Comparison of ENCODE assay signal across 1 cellular context in genomic region chr2:229922449-229923386, GRCh38.
A peak's percentile ranks its signal among the peaks of the same experiment; 100 is the strongest.
TF ChIP-seq lines count a peak whose summit lies in the region.

Gene FBXO36, plus strand, starts transcription at chr2:229922503. Its CDS starts 11 bp downstream, at chr2:229922514.

TF ChIP-seq in H1, 55 proteins besides CTCF, POLR2A, EP300 and RAD21 (continued from another document):
- TF ChIP-seq HDAC2 (IDR thresholded peaks at IDR 0.05; ENCODE audit: borderline replicate concordance in 1 of 2, low read depth in 2 of 2, low read length in 2 of 2) (peak in 1 of 2 experiments; percentile 98; a peak in 2 of 4 replicates), KDM1A (IDR thresholded peaks at IDR 0.05; ENCODE audit: borderline replicate concordance, low read length) (no peak), ASH2L (IDR thresholded peaks at IDR 0.05; ENCODE audit: low read length) (peak; percentile 73), SAP30 (IDR thresholded peaks at IDR 0.05; ENCODE audit: insufficient read depth, insufficient replicate concordance, low read length) (peak; percentile 80), RXRA (IDR thresholded peaks at IDR 0.05; ENCODE audit: insufficient read depth, low read depth, low read length) (no peak), NANOG (IDR thresholded peaks at IDR 0.05; ENCODE audit: insufficient read depth, low read depth, low read length, poor library complexity, severe bottlenecking) (no peak), HDAC6 (IDR thresholded peaks at IDR 0.05; ENCODE audit: low read depth, low read length) (no peak), SP4 (IDR thresholded peaks at IDR 0.05; ENCODE audit: low read length) (no peak), KDM4A (IDR thresholded peaks at IDR 0.05; ENCODE audit: low read depth, low read length, severe bottlenecking) (no peak), MAX (IDR thresholded peaks at IDR 0.05) (peak; percentile 90), TEAD4 (IDR thresholded peaks at IDR 0.05; ENCODE audit: low read depth, low read length) (no peak), TCF12 (IDR thresholded peaks at IDR 0.05; ENCODE audit: low read depth, low read length) (no peak), USF2 (IDR thresholded peaks at IDR 0.05; ENCODE audit: low read length) (no peak), SP2 (IDR thresholded peaks at IDR 0.05; ENCODE audit: low read length) (no peak), SP1 (IDR thresholded peaks at IDR 0.05; ENCODE audit: low read depth, low read length) (no peak), PHF8 (conservative IDR thresholded peaks at IDR 0.05; ENCODE audit: low read depth, low read length) (peak; percentile 15; the same call in 1 of the 2 replicates), SUZ12 (IDR thresholded peaks at IDR 0.05; ENCODE audit: low read length) (no peak), CHD1 (IDR thresholded peaks at IDR 0.05; ENCODE audit: low read depth, low read length) (no peak), JUND (IDR thresholded peaks at IDR 0.05; ENCODE audit: low read length) (no peak), ATF2 (IDR thresholded peaks at IDR 0.05; ENCODE audit: low read length) (0 out of 2 replicates have a peak, but pooled peaks have one; percentile 10), NRF1 (IDR thresholded peaks at IDR 0.05; ENCODE audit: low read depth, low read length) (no peak), RBBP5 (IDR thresholded peaks at IDR 0.05; ENCODE audit: borderline replicate concordance, low read depth, low read length) (peak; percentile 88; the same call in 1 of the 2 replicates)
- TF ChIP-seq, protein P1, sequence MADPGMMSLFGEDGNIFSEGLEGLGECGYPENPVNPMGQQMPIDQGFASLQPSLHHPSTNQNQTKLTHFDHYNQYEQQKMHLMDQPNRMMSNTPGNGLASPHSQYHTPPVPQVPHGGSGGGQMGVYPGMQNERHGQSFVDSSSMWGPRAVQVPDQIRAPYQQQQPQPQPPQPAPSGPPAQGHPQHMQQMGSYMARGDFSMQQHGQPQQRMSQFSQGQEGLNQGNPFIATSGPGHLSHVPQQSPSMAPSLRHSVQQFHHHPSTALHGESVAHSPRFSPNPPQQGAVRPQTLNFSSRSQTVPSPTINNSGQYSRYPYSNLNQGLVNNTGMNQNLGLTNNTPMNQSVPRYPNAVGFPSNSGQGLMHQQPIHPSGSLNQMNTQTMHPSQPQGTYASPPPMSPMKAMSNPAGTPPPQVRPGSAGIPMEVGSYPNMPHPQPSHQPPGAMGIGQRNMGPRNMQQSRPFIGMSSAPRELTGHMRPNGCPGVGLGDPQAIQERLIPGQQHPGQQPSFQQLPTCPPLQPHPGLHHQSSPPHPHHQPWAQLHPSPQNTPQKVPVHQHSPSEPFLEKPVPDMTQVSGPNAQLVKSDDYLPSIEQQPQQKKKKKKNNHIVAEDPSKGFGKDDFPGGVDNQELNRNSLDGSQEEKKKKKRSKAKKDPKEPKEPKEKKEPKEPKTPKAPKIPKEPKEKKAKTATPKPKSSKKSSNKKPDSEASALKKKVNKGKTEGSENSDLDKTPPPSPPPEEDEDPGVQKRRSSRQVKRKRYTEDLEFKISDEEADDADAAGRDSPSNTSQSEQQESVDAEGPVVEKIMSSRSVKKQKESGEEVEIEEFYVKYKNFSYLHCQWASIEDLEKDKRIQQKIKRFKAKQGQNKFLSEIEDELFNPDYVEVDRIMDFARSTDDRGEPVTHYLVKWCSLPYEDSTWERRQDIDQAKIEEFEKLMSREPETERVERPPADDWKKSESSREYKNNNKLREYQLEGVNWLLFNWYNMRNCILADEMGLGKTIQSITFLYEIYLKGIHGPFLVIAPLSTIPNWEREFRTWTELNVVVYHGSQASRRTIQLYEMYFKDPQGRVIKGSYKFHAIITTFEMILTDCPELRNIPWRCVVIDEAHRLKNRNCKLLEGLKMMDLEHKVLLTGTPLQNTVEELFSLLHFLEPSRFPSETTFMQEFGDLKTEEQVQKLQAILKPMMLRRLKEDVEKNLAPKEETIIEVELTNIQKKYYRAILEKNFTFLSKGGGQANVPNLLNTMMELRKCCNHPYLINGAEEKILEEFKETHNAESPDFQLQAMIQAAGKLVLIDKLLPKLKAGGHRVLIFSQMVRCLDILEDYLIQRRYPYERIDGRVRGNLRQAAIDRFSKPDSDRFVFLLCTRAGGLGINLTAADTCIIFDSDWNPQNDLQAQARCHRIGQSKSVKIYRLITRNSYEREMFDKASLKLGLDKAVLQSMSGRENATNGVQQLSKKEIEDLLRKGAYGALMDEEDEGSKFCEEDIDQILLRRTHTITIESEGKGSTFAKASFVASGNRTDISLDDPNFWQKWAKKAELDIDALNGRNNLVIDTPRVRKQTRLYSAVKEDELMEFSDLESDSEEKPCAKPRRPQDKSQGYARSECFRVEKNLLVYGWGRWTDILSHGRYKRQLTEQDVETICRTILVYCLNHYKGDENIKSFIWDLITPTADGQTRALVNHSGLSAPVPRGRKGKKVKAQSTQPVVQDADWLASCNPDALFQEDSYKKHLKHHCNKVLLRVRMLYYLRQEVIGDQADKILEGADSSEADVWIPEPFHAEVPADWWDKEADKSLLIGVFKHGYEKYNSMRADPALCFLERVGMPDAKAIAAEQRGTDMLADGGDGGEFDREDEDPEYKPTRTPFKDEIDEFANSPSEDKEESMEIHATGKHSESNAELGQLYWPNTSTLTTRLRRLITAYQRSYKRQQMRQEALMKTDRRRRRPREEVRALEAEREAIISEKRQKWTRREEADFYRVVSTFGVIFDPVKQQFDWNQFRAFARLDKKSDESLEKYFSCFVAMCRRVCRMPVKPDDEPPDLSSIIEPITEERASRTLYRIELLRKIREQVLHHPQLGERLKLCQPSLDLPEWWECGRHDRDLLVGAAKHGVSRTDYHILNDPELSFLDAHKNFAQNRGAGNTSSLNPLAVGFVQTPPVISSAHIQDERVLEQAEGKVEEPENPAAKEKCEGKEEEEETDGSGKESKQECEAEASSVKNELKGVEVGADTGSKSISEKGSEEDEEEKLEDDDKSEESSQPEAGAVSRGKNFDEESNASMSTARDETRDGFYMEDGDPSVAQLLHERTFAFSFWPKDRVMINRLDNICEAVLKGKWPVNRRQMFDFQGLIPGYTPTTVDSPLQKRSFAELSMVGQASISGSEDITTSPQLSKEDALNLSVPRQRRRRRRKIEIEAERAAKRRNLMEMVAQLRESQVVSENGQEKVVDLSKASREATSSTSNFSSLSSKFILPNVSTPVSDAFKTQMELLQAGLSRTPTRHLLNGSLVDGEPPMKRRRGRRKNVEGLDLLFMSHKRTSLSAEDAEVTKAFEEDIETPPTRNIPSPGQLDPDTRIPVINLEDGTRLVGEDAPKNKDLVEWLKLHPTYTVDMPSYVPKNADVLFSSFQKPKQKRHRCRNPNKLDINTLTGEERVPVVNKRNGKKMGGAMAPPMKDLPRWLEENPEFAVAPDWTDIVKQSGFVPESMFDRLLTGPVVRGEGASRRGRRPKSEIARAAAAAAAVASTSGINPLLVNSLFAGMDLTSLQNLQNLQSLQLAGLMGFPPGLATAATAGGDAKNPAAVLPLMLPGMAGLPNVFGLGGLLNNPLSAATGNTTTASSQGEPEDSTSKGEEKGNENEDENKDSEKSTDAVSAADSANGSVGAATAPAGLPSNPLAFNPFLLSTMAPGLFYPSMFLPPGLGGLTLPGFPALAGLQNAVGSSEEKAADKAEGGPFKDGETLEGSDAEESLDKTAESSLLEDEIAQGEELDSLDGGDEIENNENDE (IDR thresholded peaks at IDR 0.05; ENCODE audit: insufficient replicate concordance, low read length) = no peak
